Comparison of ENCODE assay signal across 8 cellular contexts in genomic region chr12:56315626-56316473, GRCh38. TPM values are rescaled to one million over a fixed set of nuclear protein-coding genes. Genes with fewer than 3 reads are reported as not detected.
DNase-seq lines count a peak whose midpoint lies in the region; ATAC-seq, FAIRE-seq and TF ChIP-seq lines count a peak whose summit lies in the region.

Gene CNPY2, minus strand, starts transcription at chr12:56315988. Its CDS starts 771 bp downstream, at chr12:56315217.

- H3K27ac ChIP-seq in body of pancreas = peak within 1 kb of the TSS; percentile 95 to 98 (median 97)
- peak within 1 kb of the TSS; percentile 93 to 95 (median 94) for H3K27ac ChIP-seq in sigmoid colon

- H3K27me3 ChIP-seq in body of pancreas (no peaks in the 10 kb centered on the region), sigmoid colon (no peaks in the 10 kb centered on the region)

- H3K4me1 ChIP-seq in body of pancreas = peaks cover 22% of the 10 kb centered on the region
- peaks cover 0 to 22% (median 18%) of the 10 kb centered on the region in 4 donors for H3K4me1 ChIP-seq in sigmoid colon

- DNase-seq in 8988T = peak; percentile 76
- DNase-seq in NCI-H2107 treated with DMSO at 0.1 percent for 48 hours (lab: John Stamatoyannopoulos, UW; ENCODE audit: unreplicated experiment) = peak; percentile 98
- DNase-seq in body of pancreas = peak; percentile 96 to 98 (median 96)
- DNase-seq in iPS DF 4.7 (ENCODE audit: extremely low read depth, low spot score) = peak; percentile 97
- peak; percentile 98 for DNase-seq in sigmoid colon

- H3K4me3 ChIP-seq in body of pancreas (peak within 1 kb of the TSS; percentile 72 to 89), sigmoid colon (peak within 1 kb of the TSS; percentile 87 to 98 (median 90))

- ATAC-seq in GM18520 (IDR thresholded peaks at IDR 0.05; ENCODE audit: unreplicated experiment) (peak; percentile 83), HG03064 (IDR thresholded peaks at IDR 0.05; ENCODE audit: low read depth, unreplicated experiment) (peak; percentile 87), body of pancreas (peak; percentile 91)

- intact Hi-C loops in body of pancreas (cut with DNase I) (loop anchor here (10.0 kb wide), 1 partner anchor 139 kb away; the partner anchor contains the start of gene MIP), sigmoid colon (cut with DNase I) (loop anchor here (2.0 to 5.0 kb wide), 2 partner anchors 17 to 151 kb away; partner anchors contain the start of genes PAN2 and SPRYD4)

- TF ChIP-seq POLR2A in body of pancreas (IDR thresholded peaks at IDR 0.05) = peak; percentile 74 to 96 (median 92)
- peak; percentile 67 to 68 for TF ChIP-seq POLR2A in sigmoid colon (IDR thresholded peaks at IDR 0.05)

- 0 to 4% methylated on average over 4 to 61 of the region's 62 CpGs for WGBS in body of pancreas, 2 donors
- 0% methylated on average over 62 of the region's 62 CpGs for WGBS in sigmoid colon, 2 donors

- no peak for TF ChIP-seq EP300 in sigmoid colon (IDR thresholded peaks at IDR 0.05)

- H3K36me3 ChIP-seq in body of pancreas (replicated peaks in 1 of 2; ENCODE audit: insufficient read depth in 1 of 2, low read depth in 2 of 2) (peaks cover 0 to 17% of the 10 kb centered on the region in 2 donors), sigmoid colon (peaks cover 0 to 57% (median 6%) of the 10 kb centered on the region in 4 donors)

- FAIRE-seq in TTC549 (lab: Jason Lieb, UNC) = peak; percentile 42

- no peaks in the 10 kb centered on the region for H3K9me3 ChIP-seq in body of pancreas
- no peaks in the 10 kb centered on the region for H3K9me3 ChIP-seq in sigmoid colon

- TF ChIP-seq CTCF in body of pancreas (IDR thresholded peaks at IDR 0.05) = peak in 4 of 7 experiments; percentile 11 to 49 (median 42)
- no peak for TF ChIP-seq CTCF in sigmoid colon (IDR thresholded peaks at IDR 0.05)

RNA-seq across cellular contexts. Expression of gene CNPY2, which starts in this region (rescaled TPM):
- 100 to 1,000 TPM in 1 of 2 donors, 10 to 100 TPM in 1; 40.2 to 103 TPM for total RNA-seq in body of pancreas
- total RNA-seq in sigmoid colon = 10 to 100 TPM; 48.7 to 77.1 (median 67.9) TPM
- 100 to 1,000 TPM in 1 of 3 donors, 10 to 100 TPM in 2; 28.2 to 103 (median 39.6) TPM for polyA plus RNA-seq in sigmoid colon

Comparison
In these comparisons a context has a peak if more than half of its experiments do, and no peak if none do; other contexts are left out.
1. Peak in every context shown above with its lines: DNase-seq, ATAC-seq, H3K4me3 ChIP-seq and H3K27ac ChIP-seq.
2. CTCF ChIP-seq: peak in body of pancreas (4 of 7); none in sigmoid colon (0 of 4).